ENCODE assay signal across 18 cellular contexts in genomic region chr1:38561699-38562098, GRCh38.
"Had no signal": no experiment of that assay in that cellular context is flagged by ENCODE, and none has a peak within 500 bp of the region (broad histone marks: within the 10 kb centered on the region; RNA-seq: fewer than 3 reads in every experiment).

No MANE protein-coding gene starts in this region.

- H3K4me3 Mint-ChIP-seq: activated CD4-positive, alpha-beta T cell treated with anti-CD3 and anti-CD28 coated beads for 36 hours; activated CD8-positive, alpha-beta T cell treated with anti-CD3 and anti-CD28 coated beads for 36 hours; stimulated activated naive B cell treated with anti-CD40 and anti-IgM and Interleukin-4, amounts not matched to agents 10 μg/mL and 1 μg/mL and 100 μg/mL, for 72 hours had no signal

- H3K27ac ChIP-seq: ascending aorta, dorsolateral prefrontal cortex, gastrocnemius medialis, heart left ventricle, lower lobe of right lung, right atrium auricular region, tibial artery, uterus had no signal

- H3K4me3 ChIP-seq: ascending aorta, dorsolateral prefrontal cortex, gastrocnemius medialis, heart left ventricle, lower lobe of right lung, right atrium auricular region, tibial artery, uterus had no signal

- H3K27me3 ChIP-seq: ascending aorta, right atrium auricular region, uterus had no signal

- H3K9me3 ChIP-seq: ascending aorta, gastrocnemius medialis, heart left ventricle, lower lobe of right lung, right atrium auricular region, tibial artery, uterus had no signal

- H3K27ac Mint-ChIP-seq: activated CD4-positive, alpha-beta T cell treated with anti-CD3 and anti-CD28 coated beads for 36 hours; activated CD8-positive, alpha-beta T cell treated with anti-CD3 and anti-CD28 coated beads for 36 hours; activated T-cell treated with anti-CD3 and anti-CD28 coated beads, Interleukin-2, amount 50 U/mL, for 72 hours; progenitor cell of endocrine pancreas; stimulated activated naive B cell treated with anti-CD40 and anti-IgM and Interleukin-4, amounts not matched to agents 10 μg/mL and 1 μg/mL and 100 μg/mL, for 72 hours had no signal

- H3K36me3 Mint-ChIP-seq: naive thymus-derived CD8-positive, alpha-beta T cell; stimulated activated naive B cell treated with anti-CD40 and anti-IgM and Interleukin-4, amounts not matched to agents 10 μg/mL and 1 μg/mL and 100 μg/mL, for 72 hours had no signal

- DNase-seq: activated CD4-positive, alpha-beta T cell treated with anti-CD3 and anti-CD28 coated beads for 36 hours; activated CD8-positive, alpha-beta memory T cell treated with anti-CD3 and anti-CD28 coated beads, Interleukin-2, amount 50 U/mL, for 4 hours; activated CD8-positive, alpha-beta T cell treated with anti-CD3 and anti-CD28 coated beads for 36 hours; activated T-cell treated with anti-CD3 and anti-CD28 coated beads, Interleukin-2, amount 50 U/mL, for 72 hours; dorsolateral prefrontal cortex; erythroblast; gastrocnemius medialis; heart left ventricle; left cardiac atrium; lower lobe of right lung; naive thymus-derived CD8-positive, alpha-beta T cell; stimulated activated CD4-positive, alpha-beta T cell treated with anti-CD3 and anti-CD28 coated beads, Interleukin-2, amount 100 ng/mL, for 48 hours; stimulated activated naive B cell treated with anti-CD40 and anti-IgM and Interleukin-4, amounts not matched to agents 10 μg/mL and 1 μg/mL and 100 μg/mL, for 72 hours; tibial artery; uterus had no signal

- H3K36me3 ChIP-seq: ascending aorta, gastrocnemius medialis, heart left ventricle, lower lobe of right lung, right atrium auricular region, tibial artery, uterus had no signal

- H3K4me1 ChIP-seq: ascending aorta, gastrocnemius medialis, uterus had no signal

- H3K9me3 Mint-ChIP-seq: activated CD8-positive, alpha-beta T cell treated with anti-CD3 and anti-CD28 coated beads for 36 hours; activated T-cell treated with anti-CD3 and anti-CD28 coated beads, Interleukin-2, amount 50 U/mL, for 72 hours; naive thymus-derived CD8-positive, alpha-beta T cell; stimulated activated naive B cell treated with anti-CD40 and anti-IgM and Interleukin-4, amounts not matched to agents 10 μg/mL and 1 μg/mL and 100 μg/mL, for 72 hours had no signal

- ATAC-seq: activated CD4-positive, alpha-beta T cell treated with anti-CD3 and anti-CD28 coated beads for 36 hours; activated CD8-positive, alpha-beta T cell treated with anti-CD3 and anti-CD28 coated beads for 36 hours; activated T-cell treated with anti-CD3 and anti-CD28 coated beads, Interleukin-2, amount 50 U/mL, for 72 hours; gastrocnemius medialis; heart left ventricle; left cardiac atrium; lower lobe of right lung; naive thymus-derived CD8-positive, alpha-beta T cell; stimulated activated naive B cell treated with anti-CD40 and anti-IgM and Interleukin-4, amounts not matched to agents 10 μg/mL and 1 μg/mL and 100 μg/mL, for 72 hours had no signal
